24 cellular contexts compared by ENCODE assay signal in the genomic region with DNA sequence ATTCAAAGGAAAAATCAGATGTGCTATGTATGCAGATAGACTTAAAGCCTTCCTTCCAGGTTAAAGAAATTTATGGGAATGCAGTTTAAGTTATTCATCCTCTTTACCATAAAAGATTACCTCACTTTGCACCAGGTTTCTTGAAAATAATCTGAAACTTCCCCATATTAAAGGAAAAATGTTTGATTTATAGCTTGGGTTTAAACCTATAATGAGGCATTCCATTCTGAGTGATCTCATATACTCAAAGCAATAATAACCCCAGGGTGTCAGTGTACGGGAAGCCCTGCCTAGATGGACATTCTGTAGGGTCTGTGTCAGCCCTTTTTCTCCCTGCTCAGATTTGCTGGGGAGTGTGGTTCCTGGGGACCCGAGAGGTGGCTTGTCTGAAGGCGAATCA.
DNase-seq lines count a peak whose midpoint lies in the region; ATAC-seq lines count a peak whose summit lies in the region.
"Had no signal": no experiment of that assay in that cellular context is flagged by ENCODE, and none has a peak within 500 bp of the region (broad histone marks: within the 10 kb centered on the region; RNA-seq: fewer than 3 reads in every experiment).

No MANE protein-coding gene starts in this region.

- H3K4me1 Mint-ChIP-seq in T-helper 17 cell = no peaks in the 10 kb centered on the region

- H3K36me3 Mint-ChIP-seq in T-helper 17 cell (ENCODE audit: low read depth) = no peaks in the 10 kb centered on the region
- H3K36me3 Mint-ChIP-seq: CD8-positive, alpha-beta T cell had no signal

- no peak for ATAC-seq in T-helper 17 cell
- ATAC-seq: A549; CD8-positive, alpha-beta T cell had no signal

- peaks cover 16% of the 10 kb centered on the region for H3K27me3 ChIP-seq in iPS-20b (ENCODE audit: insufficient read depth, low read length)

- no peak overlapping the region for H3K27ac ChIP-seq in iPS-20b (ENCODE audit: low read length)
- H3K27ac ChIP-seq: A549 had no signal

- H3K9ac ChIP-seq in iPS-20b (ENCODE audit: low read depth, low read length) = no peak overlapping the region
- H3K9ac ChIP-seq: SK-N-SH had no signal

- no peaks in the 10 kb centered on the region for H3K27me3 Mint-ChIP-seq in T-helper 17 cell

- no peak overlapping the region for H3K27ac Mint-ChIP-seq in T-helper 17 cell
- H3K27ac Mint-ChIP-seq: CD8-positive, alpha-beta T cell; HFFc6 had no signal

- no peaks in the 10 kb centered on the region for H3K36me3 ChIP-seq in iPS-20b (ENCODE audit: insufficient read depth, low read depth, low read length)

- H3K9me3 ChIP-seq in iPS-20b (ENCODE audit: insufficient read depth, low read depth, low read length) (peaks cover 12% of the 10 kb centered on the region; the same call in 1 of the 2 replicates), T-helper 17 cell (ENCODE audit: control insufficient read depth, low read length, poor library complexity, severe bottlenecking) (no peaks in the 10 kb centered on the region)
- H3K9me3 ChIP-seq: A549, SK-N-SH had no signal

- H3K4me3 Mint-ChIP-seq in T-helper 17 cell = no peak overlapping the region
- H3K4me3 Mint-ChIP-seq: CD8-positive, alpha-beta T cell; HFFc6 had no signal

- peak overlapping the region; percentile 34; the same call in 1 of the 2 replicates for H3K4me3 ChIP-seq in iPS-20b (ENCODE audit: low read length)
- H3K4me3 ChIP-seq: A549 had no signal

- peak; percentile 2 for DNase-seq in Daoy (ENCODE audit: low read depth)
- peak; percentile 8 for DNase-seq in ELR (ENCODE audit: low read depth)
- peak; percentile 17 for DNase-seq in NCI-H69 (lab: John Stamatoyannopoulos, UW)
- DNase-seq in T-helper 17 cell = no peak
- DNase-seq in MV-4-11 (lab: John Stamatoyannopoulos, UW) = no peak
- no peak for DNase-seq in effector CD4-positive, alpha-beta T cell
- DNase-seq: C1 segment of cervical spinal cord; Caco-2; CD8-positive, alpha-beta T cell; H7; HFFc6; IMR-90; KG1; MM.1S; NCI-H1048; NCI-H1417; NCI-H1694; NCI-H2029 treated with DMSO at 0.1 percent for 48 hours; NCI-H226; NCI-H510A; SK-N-SH; SW 1271 had no signal

- peaks cover 14% of the 10 kb centered on the region; the same call in 1 of the 2 replicates for H3K4me1 ChIP-seq in iPS-20b (ENCODE audit: insufficient read depth, low read length)
- H3K4me1 ChIP-seq: A549, Caco-2 had no signal

Comparison
In these comparisons a context has a peak if more than half of its experiments do, and no peak if none do; other contexts are left out.
1. DNase-seq: peak in Daoy (single experiment), ELR (single experiment) and NCI-H69 (single experiment); none in T-helper 17 cell (0 of 3), MV-4-11 (single experiment) and effector CD4-positive, alpha-beta T cell (single experiment).